1 cellular context compared by ENCODE assay signal in the genomic region with DNA sequence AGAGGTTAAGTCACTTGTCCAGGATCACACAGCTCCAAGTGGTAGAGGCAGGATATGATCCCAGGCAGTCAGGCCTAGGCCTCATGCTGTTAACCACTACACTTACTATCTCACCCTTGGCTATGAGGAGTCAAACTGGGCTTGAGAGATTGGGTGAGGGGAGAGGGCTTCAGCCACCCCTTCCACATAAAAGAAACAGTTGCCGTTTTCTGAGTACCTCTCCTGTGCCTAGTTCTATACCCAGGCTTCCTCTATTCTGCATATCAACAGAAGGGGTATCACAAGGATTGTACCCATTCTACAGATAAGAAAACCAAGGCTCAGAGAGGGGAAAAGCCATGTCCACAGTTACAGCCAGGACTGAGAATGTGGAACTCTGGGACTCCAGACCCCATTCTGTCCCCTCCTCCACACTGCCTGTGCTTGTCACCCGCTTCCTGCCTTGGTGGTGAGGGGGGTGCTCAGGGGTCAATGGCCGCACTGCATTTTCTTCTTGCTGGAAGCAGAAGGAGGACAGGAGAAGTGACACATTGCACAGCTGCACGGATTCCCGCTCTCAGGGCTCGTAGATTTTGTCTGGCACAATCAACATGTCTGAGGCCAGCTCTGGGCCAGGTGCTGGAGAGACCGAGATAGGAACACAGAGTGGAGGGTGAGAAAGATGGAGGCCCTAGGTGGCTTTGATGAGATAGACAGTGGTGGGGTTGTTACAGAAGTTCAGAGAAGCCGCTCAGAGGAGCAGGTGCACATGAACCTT.
TF ChIP-seq lines count a peak whose summit lies in the region.

No MANE protein-coding gene starts in this region.

TF ChIP-seq in WTC11, 78 proteins besides CTCF, POLR2A, EP300 and RAD21:
- TF ChIP-seq PRDM15 (CRISPR knock-in tag; IDR thresholded peaks at IDR 0.05) (no peak), SMAD3 (CRISPR knock-in tag; IDR thresholded peaks at IDR 0.05; ENCODE audit: borderline replicate concordance) (no peak), ATF2 (CRISPR knock-in tag; IDR thresholded peaks at IDR 0.05; ENCODE audit: borderline replicate concordance, low read depth) (no peak), RELA (CRISPR knock-in tag; IDR thresholded peaks at IDR 0.05; ENCODE audit: borderline replicate concordance) (no peak), GTF2I (CRISPR knock-in tag; conservative IDR thresholded peaks at IDR 0.05) (no peak), ZNF219 (CRISPR knock-in tag; IDR thresholded peaks at IDR 0.05; ENCODE audit: borderline replicate concordance) (no peak), IRF2 (CRISPR knock-in tag; IDR thresholded peaks at IDR 0.05; ENCODE audit: borderline replicate concordance, low read depth) (no peak), HMGA2 (CRISPR knock-in tag; IDR thresholded peaks at IDR 0.05) (no peak), MXD4 (CRISPR knock-in tag; IDR thresholded peaks at IDR 0.05; ENCODE audit: borderline replicate concordance) (no peak), CBFB (CRISPR knock-in tag; IDR thresholded peaks at IDR 0.05; ENCODE audit: low read depth) (no peak), TP53 (CRISPR knock-in tag; IDR thresholded peaks at IDR 0.05) (no peak)
- TF ChIP-seq, protein P1, sequence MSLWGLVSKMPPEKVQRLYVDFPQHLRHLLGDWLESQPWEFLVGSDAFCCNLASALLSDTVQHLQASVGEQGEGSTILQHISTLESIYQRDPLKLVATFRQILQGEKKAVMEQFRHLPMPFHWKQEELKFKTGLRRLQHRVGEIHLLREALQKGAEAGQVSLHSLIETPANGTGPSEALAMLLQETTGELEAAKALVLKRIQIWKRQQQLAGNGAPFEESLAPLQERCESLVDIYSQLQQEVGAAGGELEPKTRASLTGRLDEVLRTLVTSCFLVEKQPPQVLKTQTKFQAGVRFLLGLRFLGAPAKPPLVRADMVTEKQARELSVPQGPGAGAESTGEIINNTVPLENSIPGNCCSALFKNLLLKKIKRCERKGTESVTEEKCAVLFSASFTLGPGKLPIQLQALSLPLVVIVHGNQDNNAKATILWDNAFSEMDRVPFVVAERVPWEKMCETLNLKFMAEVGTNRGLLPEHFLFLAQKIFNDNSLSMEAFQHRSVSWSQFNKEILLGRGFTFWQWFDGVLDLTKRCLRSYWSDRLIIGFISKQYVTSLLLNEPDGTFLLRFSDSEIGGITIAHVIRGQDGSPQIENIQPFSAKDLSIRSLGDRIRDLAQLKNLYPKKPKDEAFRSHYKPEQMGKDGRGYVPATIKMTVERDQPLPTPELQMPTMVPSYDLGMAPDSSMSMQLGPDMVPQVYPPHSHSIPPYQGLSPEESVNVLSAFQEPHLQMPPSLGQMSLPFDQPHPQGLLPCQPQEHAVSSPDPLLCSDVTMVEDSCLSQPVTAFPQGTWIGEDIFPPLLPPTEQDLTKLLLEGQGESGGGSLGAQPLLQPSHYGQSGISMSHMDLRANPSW (CRISPR knock-in tag; conservative IDR thresholded peaks at IDR 0.05; ENCODE audit: low read depth) = no peak
